In genomic region chr20:25476106-25477105, GRCh38 we compare ENCODE assay signal across 22 cellular contexts.
DNase-seq lines count a peak whose midpoint lies in the region; ATAC-seq, FAIRE-seq and TF ChIP-seq lines count a peak whose summit lies in the region.
"Had no signal": no experiment of that assay in that cellular context is flagged by ENCODE, and none has a peak within 500 bp of the region (broad histone marks: within the 10 kb centered on the region; RNA-seq: fewer than 3 reads in every experiment).

No MANE protein-coding gene starts in this region.

- no peaks in the 10 kb centered on the region for H3F3A ChIP-seq in PC-3 (ENCODE audit: low read length, unreplicated experiment)

- TF ChIP-seq CTCF in astrocyte (IDR thresholded peaks at IDR 0.05; ENCODE audit: insufficient read depth, low read depth, low read length) (no peak), osteoblast (IDR thresholded peaks at IDR 0.05; ENCODE audit: extremely low read depth, low read depth, low read length) (no peak), PC-3 (conservative IDR thresholded peaks at IDR 0.05; ENCODE audit: low read depth, low read length) (no peak)

- H3K79me2 ChIP-seq in astrocyte (ENCODE audit: insufficient read depth, low read length) (no peaks in the 10 kb centered on the region), osteoblast (ENCODE audit: insufficient read depth, low read length) (no peaks in the 10 kb centered on the region), PC-3 (ENCODE audit: low read length) (no peaks in the 10 kb centered on the region)

- H3K4me1 ChIP-seq in BLaER1 = peaks cover 96% of the 10 kb centered on the region
- H3K4me1 ChIP-seq in astrocyte (ENCODE audit: insufficient read depth, low read length) = no peaks in the 10 kb centered on the region
- no peaks in the 10 kb centered on the region for H3K4me1 ChIP-seq in osteoblast (ENCODE audit: insufficient read depth, low read length)
- no peaks in the 10 kb centered on the region for H3K4me1 ChIP-seq in PC-3 (ENCODE audit: insufficient read depth, low read length)
- H3K4me1 ChIP-seq: A549 had no signal

- no peaks in the 10 kb centered on the region for H3K27me3 ChIP-seq in BLaER1
- H3K27me3 ChIP-seq in astrocyte (ENCODE audit: insufficient read depth, low read length) = no peaks in the 10 kb centered on the region
- H3K27me3 ChIP-seq in osteoblast (ENCODE audit: insufficient read depth, low read length) = no peaks in the 10 kb centered on the region
- H3K27me3 ChIP-seq in PC-3 (ENCODE audit: low read length) = no peaks in the 10 kb centered on the region

- H3K36me3 ChIP-seq in BLaER1 = peaks cover 4% of the 10 kb centered on the region
- H3K36me3 ChIP-seq in astrocyte (ENCODE audit: insufficient read depth, low read length) = no peaks in the 10 kb centered on the region
- peaks cover 5% of the 10 kb centered on the region for H3K36me3 ChIP-seq in osteoblast (ENCODE audit: insufficient read depth, low read length)
- H3K36me3 ChIP-seq in PC-3 (ENCODE audit: low read depth, low read length) = no peaks in the 10 kb centered on the region

- no peaks in the 10 kb centered on the region for H3K9me3 ChIP-seq in BLaER1
- no peaks in the 10 kb centered on the region for H3K9me3 ChIP-seq in astrocyte (ENCODE audit: insufficient read depth, low read depth, low read length)
- H3K9me3 ChIP-seq in osteoblast (ENCODE audit: low read depth, low read length) = no peaks in the 10 kb centered on the region
- H3K9me3 ChIP-seq in PC-3 (ENCODE audit: low read length) = no peaks in the 10 kb centered on the region
- H3K9me3 ChIP-seq: A549 had no signal

- intact Hi-C loops in PC-3 (cut with micrococcal nuclease) = no loop called here
- intact Hi-C loops in activated CD4-positive, alpha-beta T cell treated with anti-CD3 and anti-CD28 coated beads for 36 hours (cut with DNase I, micrococcal nuclease) = no loop called here

- DNase-seq in astrocyte (ENCODE audit: low read depth) (no peak), left lobe of liver (ENCODE audit: low spot score) (peak; percentile 41), osteoblast (ENCODE audit: insufficient read length, low spot score, missing footprints) (peak; percentile 25), PC-3 (no peak), anterior cingulate cortex (lab: John Stamatoyannopoulos, UW) (no peak), cerebellum (ENCODE audit: low spot score) (no peak)
- no peak for DNase-seq in activated CD4-positive, alpha-beta T cell treated with anti-CD3 and anti-CD28 coated beads for 36 hours
- DNase-seq: CD8-positive, alpha-beta memory T cell; DMS53; EL; KG1; NCI-H1105 treated with DMSO at 0.1 percent for 48 hours; NCI-H1694; NCI-H2081 treated with DMSO at 0.1 percent for 48 hours; NCI-H446 treated with DMSO at 0.1 percent for 48 hours; NK-92 treated with Interleukin-12 subunit alpha and Interleukin-12 subunit beta, amount 100 ng/mL, for 24 hours; SHP77 treated with DMSO at 0.1 percent for 48 hours had no signal

- H3K27me3 Mint-ChIP-seq in astrocyte (ENCODE audit: low read depth, unreplicated experiment) = no peaks in the 10 kb centered on the region
- no peaks in the 10 kb centered on the region for H3K27me3 Mint-ChIP-seq in activated CD4-positive, alpha-beta T cell treated with anti-CD3 and anti-CD28 coated beads for 36 hours
- H3K27me3 Mint-ChIP-seq: CD8-positive, alpha-beta memory T cell had no signal

- H4K20me1 ChIP-seq in BLaER1 (peaks cover 20% of the 10 kb centered on the region), astrocyte (ENCODE audit: insufficient read depth, low read length) (peaks cover 5% of the 10 kb centered on the region), osteoblast (ENCODE audit: insufficient read depth, low read length) (no peaks in the 10 kb centered on the region), PC-3 (ENCODE audit: low read length) (no peaks in the 10 kb centered on the region)

- peak overlapping the region; percentile 76 for H3K4me3 ChIP-seq in BLaER1
- no peak overlapping the region for H3K4me3 ChIP-seq in astrocyte (ENCODE audit: insufficient read depth, low read depth, low read length)
- H3K4me3 ChIP-seq in osteoblast (ENCODE audit: insufficient read depth, low read length) = no peak overlapping the region
- no peak overlapping the region for H3K4me3 ChIP-seq in PC-3 (ENCODE audit: low read length)
- H3K4me3 ChIP-seq: A549, GM12878 had no signal

- CTCF ChIA-PET in PC-3 (lab: Charles Lee) = no interaction called here
- CTCF ChIA-PET in activated CD4-positive, alpha-beta T cell treated with anti-CD3 and anti-CD28 coated beads for 36 hours (lab: Charles Lee) = no interaction called here

- H3K27ac Mint-ChIP-seq in astrocyte (ENCODE audit: unreplicated experiment) = peak overlapping the region; percentile 58
- no peak overlapping the region for H3K27ac Mint-ChIP-seq in activated CD4-positive, alpha-beta T cell treated with anti-CD3 and anti-CD28 coated beads for 36 hours
- H3K27ac Mint-ChIP-seq: CD8-positive, alpha-beta memory T cell had no signal

- H3K9me3 Mint-ChIP-seq in astrocyte (ENCODE audit: unreplicated experiment) = no peaks in the 10 kb centered on the region
- H3K9me3 Mint-ChIP-seq in activated CD4-positive, alpha-beta T cell treated with anti-CD3 and anti-CD28 coated beads for 36 hours (ENCODE audit: low read depth) = no peaks in the 10 kb centered on the region
- H3K9me3 Mint-ChIP-seq: CD8-positive, alpha-beta memory T cell had no signal

- ATAC-seq in left lobe of liver (no peak), PC-3 (no peak)
- no peak for ATAC-seq in activated CD4-positive, alpha-beta T cell treated with anti-CD3 and anti-CD28 coated beads for 36 hours
- ATAC-seq: GM12878 had no signal

- POLR2A ChIA-PET in PC-3 (lab: Charles Lee; ENCODE audit: unreplicated experiment) = no interaction called here
- POLR2A ChIA-PET in activated CD4-positive, alpha-beta T cell treated with anti-CD3 and anti-CD28 coated beads for 36 hours (lab: Charles Lee) = no interaction called here

- H3K9me2 ChIP-seq in PC-3 (replicated peaks; ENCODE audit: low read length) = no peaks in the 10 kb centered on the region

- no TSS peak for BruUV-seq in PC-3 (replicated peaks; lab: Mats Ljungman, UMichigan)

- H3K9ac ChIP-seq in BLaER1 (peak overlapping the region; percentile 92), astrocyte (ENCODE audit: low read length) (no peak overlapping the region), PC-3 (ENCODE audit: low read length) (no peak overlapping the region)

- H3K27ac ChIP-seq in BLaER1 (peak overlapping the region; percentile 97), astrocyte (ENCODE audit: low read depth, low read length) (no peak overlapping the region), osteoblast (ENCODE audit: low read depth, low read length) (no peak overlapping the region), PC-3 (ENCODE audit: low read length) (no peak overlapping the region)
- H3K27ac ChIP-seq: A549 had no signal

- peaks cover 17% of the 10 kb centered on the region for H3K36me3 Mint-ChIP-seq in astrocyte (ENCODE audit: low read depth, unreplicated experiment)
- H3K36me3 Mint-ChIP-seq in activated CD4-positive, alpha-beta T cell treated with anti-CD3 and anti-CD28 coated beads for 36 hours (ENCODE audit: low read depth) = no peaks in the 10 kb centered on the region
- H3K36me3 Mint-ChIP-seq: CD8-positive, alpha-beta memory T cell had no signal

- H3K4me3 Mint-ChIP-seq in astrocyte (ENCODE audit: unreplicated experiment) = no peak overlapping the region
- H3K4me3 Mint-ChIP-seq in activated CD4-positive, alpha-beta T cell treated with anti-CD3 and anti-CD28 coated beads for 36 hours = no peak overlapping the region
- H3K4me3 Mint-ChIP-seq: CD8-positive, alpha-beta memory T cell had no signal

- H3K4me2 ChIP-seq in BLaER1 = peak overlapping the region; percentile 97
- H3K4me2 ChIP-seq in astrocyte (ENCODE audit: low read length) = no peak overlapping the region
- no peak overlapping the region for H3K4me2 ChIP-seq in osteoblast (ENCODE audit: insufficient read depth, low read length)
- no peak overlapping the region for H3K4me2 ChIP-seq in PC-3 (ENCODE audit: low read length)
- H3K4me2 ChIP-seq: A549 had no signal

- no peak for FAIRE-seq in astrocyte (lab: Jason Lieb, UNC)
- FAIRE-seq: A549, GM12878, GM19239, H54 had no signal

- H2AFZ ChIP-seq in astrocyte (ENCODE audit: low read depth, low read length) (no peak overlapping the region), osteoblast (ENCODE audit: low read length) (no peak overlapping the region), PC-3 (ENCODE audit: low read length) (no peak overlapping the region)

- no peaks in the 10 kb centered on the region for H3K4me1 Mint-ChIP-seq in astrocyte (ENCODE audit: low read depth, unreplicated experiment)
- H3K4me1 Mint-ChIP-seq in activated CD4-positive, alpha-beta T cell treated with anti-CD3 and anti-CD28 coated beads for 36 hours = no peaks in the 10 kb centered on the region
- H3K4me1 Mint-ChIP-seq: CD8-positive, alpha-beta memory T cell had no signal

Comparison
In these comparisons a context has a peak if more than half of its experiments do, and no peak if none do; other contexts are left out.
1. DNase-seq: peak in left lobe of liver (single experiment) and osteoblast (single experiment); none in astrocyte (single experiment), PC-3 (single experiment), anterior cingulate cortex (0 of 58), cerebellum (single experiment) and activated CD4-positive, alpha-beta T cell treated with anti-CD3 and anti-CD28 coated beads for 36 hours (single experiment).